8 cellular contexts compared by ENCODE assay signal in the genomic region with DNA sequence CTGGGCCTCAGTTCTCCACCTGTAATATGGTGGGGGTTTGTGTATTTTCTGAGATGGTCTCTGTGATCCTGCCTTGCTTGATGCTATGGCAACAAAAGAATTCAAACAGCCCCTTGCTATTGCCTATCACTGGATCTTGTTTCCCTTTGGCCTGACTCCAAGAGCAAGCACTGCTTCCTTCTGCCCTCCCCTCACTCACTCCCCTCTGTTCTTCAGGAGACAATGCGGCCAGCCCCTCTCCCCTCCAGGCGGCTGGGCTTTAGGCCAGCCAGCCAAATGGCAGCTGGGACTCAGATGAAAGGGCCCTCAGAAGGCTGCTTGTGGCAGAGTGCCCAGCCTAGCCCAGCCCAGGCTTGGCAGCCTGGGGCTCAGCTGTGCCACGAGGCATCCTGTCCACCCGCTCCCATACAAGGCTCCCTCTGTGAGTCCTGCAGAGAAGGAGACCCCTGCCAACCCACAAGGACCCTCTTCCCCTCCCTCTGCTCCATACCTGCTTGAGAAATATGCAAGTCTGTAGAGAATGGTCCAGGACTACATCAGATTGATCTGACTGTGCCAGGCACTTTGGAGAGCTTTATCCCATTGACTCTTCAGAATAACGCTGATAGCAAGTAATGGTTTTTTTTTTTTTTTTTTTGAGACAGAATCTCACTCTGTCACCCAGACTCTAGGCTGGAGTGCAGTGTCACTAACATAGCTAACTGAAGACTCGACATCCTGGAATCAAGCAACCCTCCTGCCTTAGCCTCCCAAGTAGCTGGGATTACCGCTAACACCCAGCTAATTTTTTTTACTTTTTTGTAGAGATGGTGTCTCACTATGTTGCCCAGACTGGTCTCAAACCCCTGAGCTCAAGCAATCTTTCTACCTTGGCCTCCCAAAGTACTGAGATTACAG. TPM values are rescaled to one million over a fixed set of nuclear protein-coding genes. Genes with fewer than 3 reads are reported as not detected.
DNase-seq lines count a peak whose midpoint lies in the region; ATAC-seq, FAIRE-seq and TF ChIP-seq lines count a peak whose summit lies in the region.

No MANE protein-coding gene starts in this region.

- H2BK5ac ChIP-seq in neuronal stem cell (ENCODE audit: low read length) = no peak overlapping the region

- no peak overlapping the region for H3K4me2 ChIP-seq in GM23248 (ENCODE audit: unreplicated experiment)
- H3K4me2 ChIP-seq in endothelial cell of umbilical vein (ENCODE audit: insufficient read depth, low read length) = no peak overlapping the region
- no peak overlapping the region for H3K4me2 ChIP-seq in neuronal stem cell (ENCODE audit: insufficient read depth, low read length, poor library complexity, severe bottlenecking)

- intact Hi-C loops in endothelial cell of umbilical vein (cut with micrococcal nuclease) = loop anchor here (2.0 kb wide), 2 partner anchors 16 to 36 kb away; partner anchors contain the start of gene INTS4
- intact Hi-C loops in esophagus muscularis mucosa (cut with DNase I) = no loop called here
- intact Hi-C loops in activated CD4-positive, alpha-beta memory T cell treated with anti-CD3 and anti-CD28 coated beads for 36 hours (cut with micrococcal nuclease) = no loop called here

- no peak for TF ChIP-seq EP300 in esophagus muscularis mucosa (IDR thresholded peaks at IDR 0.05)

- no peaks in the 10 kb centered on the region for H3K79me1 ChIP-seq in neuronal stem cell (ENCODE audit: low read depth, low read length)

- no peak overlapping the region for H4K91ac ChIP-seq in neuronal stem cell (ENCODE audit: low read depth, low read length, poor library complexity)

- dilution Hi-C loops in endothelial cell of umbilical vein (cut with MboI; ENCODE audit: extremely low pct_ligation_motif_present, low sequenced_read_pairs) = no loop called here

- TF ChIP-seq POLR2A in endothelial cell of umbilical vein (IDR thresholded peaks at IDR 0.05; ENCODE audit: low read depth, low read length) = no peak
- TF ChIP-seq POLR2A in esophagus muscularis mucosa (IDR thresholded peaks at IDR 0.05; ENCODE audit: low read depth) = no peak

- H3K27ac ChIP-seq in GM23248 (no peak overlapping the region), endothelial cell of umbilical vein (ENCODE audit: insufficient read depth, low read depth, low read length) (peak overlapping the region; percentile 40), neuronal stem cell (replicated peaks; ENCODE audit: low read length) (no peak overlapping the region), esophagus muscularis mucosa (replicated peaks in 1 of 4) (no peak overlapping the region)

- H3K9me3 Mint-ChIP-seq in activated CD4-positive, alpha-beta memory T cell treated with anti-CD3 and anti-CD28 coated beads for 36 hours = peaks cover 2% of the 10 kb centered on the region

- no peaks in the 10 kb centered on the region for H3K27me3 ChIP-seq in GM23248 (replicated peaks; ENCODE audit: insufficient read depth)
- H3K27me3 ChIP-seq in endothelial cell of umbilical vein (ENCODE audit: control insufficient read depth in 2 of 2, insufficient read depth in 2 of 2, low read length in 2 of 2) = no peaks in the 10 kb centered on the region
- H3K27me3 ChIP-seq in neuronal stem cell (ENCODE audit: control insufficient read depth in 3 of 3, insufficient read depth in 3 of 3, low read depth in 1 of 3, low read length in 3 of 3) = no peaks in the 10 kb centered on the region
- H3K27me3 ChIP-seq in esophagus muscularis mucosa = no peaks in the 10 kb centered on the region

- BruUV-seq in endothelial cell of umbilical vein (replicated peaks; lab: Mats Ljungman, UMichigan) = no TSS peak

- no peak overlapping the region for H3K4ac ChIP-seq in neuronal stem cell (ENCODE audit: low read length)

- H3K27ac Mint-ChIP-seq in activated CD4-positive, alpha-beta memory T cell treated with anti-CD3 and anti-CD28 coated beads for 36 hours = no peak overlapping the region

- H2AFZ ChIP-seq in GM23248 (0 out of 2 replicates have a peak overlapping the region, but pooled peaks have one; percentile 40), endothelial cell of umbilical vein (ENCODE audit: low read depth, low read length) (peak overlapping the region; percentile 10), neuronal stem cell (ENCODE audit: low read length) (peak overlapping the region; percentile 90)

- H3K36me3 ChIP-seq in GM23248 (ENCODE audit: low read depth) (no peaks in the 10 kb centered on the region), endothelial cell of umbilical vein (ENCODE audit: control insufficient read depth in 2 of 2, extremely low read depth in 1 of 2, insufficient read depth in 2 of 2, low read length in 2 of 2) (no peaks in the 10 kb centered on the region), neuronal stem cell (replicated peaks in 1 of 2; ENCODE audit: control insufficient read depth in 2 of 2, insufficient read depth in 2 of 2, low read length in 2 of 2) (no peaks in the 10 kb centered on the region), esophagus muscularis mucosa (no peaks in the 10 kb centered on the region)

- H3K79me2 ChIP-seq in GM23248 (ENCODE audit: insufficient read depth) (no peaks in the 10 kb centered on the region), endothelial cell of umbilical vein (ENCODE audit: control insufficient read depth, insufficient read depth, low read length) (no peaks in the 10 kb centered on the region)

- no peaks in the 10 kb centered on the region for H3K9me1 ChIP-seq in endothelial cell of umbilical vein (replicated peaks; ENCODE audit: control insufficient read depth, extremely low read depth, insufficient read depth, low read length)

- H3K9me3 ChIP-seq in GM23248 (ENCODE audit: low read depth) = no peaks in the 10 kb centered on the region
- H3K9me3 ChIP-seq in endothelial cell of umbilical vein (replicated peaks; ENCODE audit: control insufficient read depth, insufficient read depth, low read length) = no peaks in the 10 kb centered on the region
- H3K9me3 ChIP-seq in neuronal stem cell (replicated peaks in 1 of 2; ENCODE audit: control insufficient read depth in 2 of 2, insufficient read depth in 1 of 2, low read depth in 1 of 2, low read length in 2 of 2) = no peaks in the 10 kb centered on the region
- no peaks in the 10 kb centered on the region for H3K9me3 ChIP-seq in esophagus muscularis mucosa

- no peaks in the 10 kb centered on the region for H3K27me3 Mint-ChIP-seq in activated CD4-positive, alpha-beta memory T cell treated with anti-CD3 and anti-CD28 coated beads for 36 hours

- POLR2A ChIA-PET in endothelial cell of umbilical vein (lab: Charles Lee) = no interaction called here
- POLR2A ChIA-PET in activated CD4-positive, alpha-beta memory T cell treated with anti-CD3 and anti-CD28 coated beads for 36 hours (lab: Charles Lee) = no interaction called here

- no peaks in the 10 kb centered on the region for H3K4me1 Mint-ChIP-seq in activated CD4-positive, alpha-beta memory T cell treated with anti-CD3 and anti-CD28 coated beads for 36 hours (ENCODE audit: low read depth)

- no peak overlapping the region for H3K14ac ChIP-seq in neuronal stem cell (ENCODE audit: low read length)

- CTCF ChIA-PET in endothelial cell of umbilical vein (lab: Charles Lee) = interaction anchor here (0.7 to 4.3 kb wide), 6 partner anchors 10 to 287 kb away, joined by 3 to 34 read pairs (median 4); partner anchors contain the start of gene INTS4
- CTCF ChIA-PET in activated CD4-positive, alpha-beta memory T cell treated with anti-CD3 and anti-CD28 coated beads for 36 hours (lab: Charles Lee) = no interaction called here

- no peak overlapping the region for H3K9ac ChIP-seq in GM23248
- H3K9ac ChIP-seq in endothelial cell of umbilical vein (replicated peaks; ENCODE audit: extremely low read depth, insufficient read depth, low read length) = no peak overlapping the region
- H3K9ac ChIP-seq in neuronal stem cell (ENCODE audit: low read depth, low read length, poor library complexity) = no peak overlapping the region

- FAIRE-seq in endothelial cell of umbilical vein (lab: Jason Lieb, UNC) = peak; percentile 86

- no peak overlapping the region for H2BK120ac ChIP-seq in neuronal stem cell (ENCODE audit: low read depth, low read length)

- no peaks in the 10 kb centered on the region for H3K9me2 ChIP-seq in GM23248 (ENCODE audit: insufficient read depth)

- no peak overlapping the region for H3K4me3 Mint-ChIP-seq in activated CD4-positive, alpha-beta memory T cell treated with anti-CD3 and anti-CD28 coated beads for 36 hours

- H4K20me1 ChIP-seq in GM23248 (ENCODE audit: insufficient read depth) (no peaks in the 10 kb centered on the region), endothelial cell of umbilical vein (replicated peaks; ENCODE audit: control insufficient read depth, extremely low read depth, insufficient read depth, low read length) (no peaks in the 10 kb centered on the region)

- no peak for ATAC-seq in HG03135 (IDR thresholded peaks at IDR 0.05; ENCODE audit: unreplicated experiment)
- ATAC-seq in GM19467 (IDR thresholded peaks at IDR 0.05; ENCODE audit: unreplicated experiment) = no peak

- TF ChIP-seq CTCF in endothelial cell of umbilical vein (IDR thresholded peaks at IDR 0.05; ENCODE audit: extremely low read depth in 1 of 2, insufficient read depth in 1 of 2, low read depth in 1 of 2, low read length in 2 of 2) = no peak
- no peak for TF ChIP-seq CTCF in esophagus muscularis mucosa (IDR thresholded peaks at IDR 0.05)

- H3K18ac ChIP-seq in neuronal stem cell (ENCODE audit: low read length) = no peak overlapping the region

- peaks cover 8% of the 10 kb centered on the region for H3K4me1 ChIP-seq in GM23248 (ENCODE audit: insufficient read depth)
- peaks cover 13% of the 10 kb centered on the region for H3K4me1 ChIP-seq in endothelial cell of umbilical vein (ENCODE audit: control insufficient read depth, extremely low read depth, insufficient read depth, low read length)
- H3K4me1 ChIP-seq in neuronal stem cell (ENCODE audit: control insufficient read depth in 2 of 2, insufficient read depth in 1 of 2, low read depth in 1 of 2, low read length in 2 of 2) = peaks cover 6 to 8% of the 10 kb centered on the region in 2 donors
- peaks cover 8 to 13% (median 10%) of the 10 kb centered on the region in 4 donors for H3K4me1 ChIP-seq in esophagus muscularis mucosa

- DNase-seq in GM23248 = peak; percentile 41
- DNase-seq in NCI-H69 (lab: John Stamatoyannopoulos, UW) = peak; percentile 100
- peak; percentile 96 for DNase-seq in endothelial cell of umbilical vein (ENCODE audit: low read depth, low spot score)
- DNase-seq in neuronal stem cell (ENCODE audit: low spot score) = no peak
- no peak for DNase-seq in esophagus muscularis mucosa (ENCODE audit: extremely low spot score)
- no peak for DNase-seq in activated CD4-positive, alpha-beta memory T cell treated with anti-CD3 and anti-CD28 coated beads for 36 hours

- H2BK12ac ChIP-seq in neuronal stem cell (ENCODE audit: low read length) = no peak overlapping the region

- no peak overlapping the region for H2BK15ac ChIP-seq in neuronal stem cell (ENCODE audit: low read length)

- no peak overlapping the region for H4K8ac ChIP-seq in neuronal stem cell (ENCODE audit: low read depth, low read length)

- H3F3A ChIP-seq in GM23248 (ENCODE audit: insufficient read depth) = no peaks in the 10 kb centered on the region

- no peak overlapping the region for H3K23ac ChIP-seq in neuronal stem cell (ENCODE audit: low read depth, low read length, poor library complexity)

- no peak overlapping the region for H2AK5ac ChIP-seq in neuronal stem cell (ENCODE audit: low read depth, low read length)

- no peaks in the 10 kb centered on the region for H3K36me3 Mint-ChIP-seq in activated CD4-positive, alpha-beta memory T cell treated with anti-CD3 and anti-CD28 coated beads for 36 hours

- WGBS in GM23248 (ENCODE audit: low coverage in 1 of 2, low lambda C conversion rate in 2 of 2, missing lambda C conversion rate in 2 of 2), 2 experiments = 11% methylated on average over 7 of the region's 7 CpGs
- WGBS in neuronal stem cell (ENCODE audit: extremely low coverage in 2 of 2, insufficient read length in 2 of 2, insufficient replicate concordance in 1 of 2), 2 donors = no CpG with 5 or more reads among the region's 7 CpGs
- 35% methylated on average over 6 of the region's 7 CpGs for WGBS in esophagus muscularis mucosa

- in situ Hi-C loops in GM23248 (cut with MboI) = no loop called here

- H3K4me3 ChIP-seq in GM23248 (no peak overlapping the region), endothelial cell of umbilical vein (replicated peaks in 1 of 3; ENCODE audit: insufficient read depth in 1 of 3, low read depth in 1 of 3, low read length in 3 of 3) (no peak overlapping the region), neuronal stem cell (ENCODE audit: low read length in 2 of 2) (no peak overlapping the region), esophagus muscularis mucosa (no peak overlapping the region)

RNA-seq across cellular contexts. Expression of gene KCTD14, which starts 7.6 kb away (rescaled TPM):
- 0.63 and 1.4 TPM in 2 replicates for total RNA-seq in GM23248 (2014; rRNA removed; shearing (Covaris generic))
- polyA plus RNA-seq in GM23248 (2016; fragmentation: Nextera tagmentation; extraction: Ambion mirVana) (0.85 and 1.0 TPM in 2 replicates), endothelial cell of umbilical vein (0.57 and 0.64 TPM in 2 replicates)
- total RNA-seq in endothelial cell of umbilical vein (1.1 and 1.8 TPM in 2 replicates), esophagus muscularis mucosa (1 to 10 TPM in 3 of 4 donors, under 1 TPM in 1; 0.83 to 2.6 (median 1.3) TPM)
- 0.90 and 0.97 TPM in 2 replicates for polyA plus RNA-seq in endothelial cell of umbilical vein (2011; cell fraction: cytosol; rRNA removed)
- polyA plus RNA-seq in endothelial cell of umbilical vein (2011; cell fraction: nucleus; rRNA removed) = 0.30 and 0.31 TPM in 2 replicates
- polyA plus RNA-seq in endothelial cell of umbilical vein (2012) = 0.61 and 0.70 TPM in 2 replicates
- 0.46 and 0.47 TPM in 2 replicates for polyA minus RNA-seq in endothelial cell of umbilical vein
- polyA minus RNA-seq in endothelial cell of umbilical vein (2011; cell fraction: cytosol; rRNA and poly(A)+ RNA removed) = not detected
- polyA minus RNA-seq in endothelial cell of umbilical vein (2011; cell fraction: nucleus; rRNA and poly(A)+ RNA removed) = 0.34 TPM in 1 of 2 replicates, not detected in the other
- 3.0 TPM for polyA plus RNA-seq in neuronal stem cell (2013, experiment 1 of 2)
- polyA plus RNA-seq in neuronal stem cell (2013, experiment 2 of 2) = 3.0 TPM
- under 1 TPM in 1 of 2 experiments, not detected in 1; 0.17 TPM for total RNA-seq in activated CD4-positive, alpha-beta memory T cell treated with anti-CD3 and anti-CD28 coated beads for 36 hours

RNA-seq across cellular contexts. Expression of gene THRSP, which starts 33.0 kb away (rescaled TPM):
- total RNA-seq in GM23248 (2014; rRNA removed; shearing (Covaris generic)) = not detected in 2 replicates
- not detected in 2 replicates for polyA plus RNA-seq in GM23248 (2016; fragmentation: Nextera tagmentation; extraction: Ambion mirVana)
- total RNA-seq in endothelial cell of umbilical vein = not detected in 2 replicates
- polyA plus RNA-seq in endothelial cell of umbilical vein = not detected in 2 replicates
- not detected in 2 replicates for polyA plus RNA-seq in endothelial cell of umbilical vein (2011; cell fraction: cytosol; rRNA removed)
- not detected in 2 replicates for polyA plus RNA-seq in endothelial cell of umbilical vein (2011; cell fraction: nucleus; rRNA removed)
- polyA plus RNA-seq in endothelial cell of umbilical vein (2012) = not detected in 2 replicates
- polyA minus RNA-seq in endothelial cell of umbilical vein = not detected in 2 replicates
- polyA minus RNA-seq in endothelial cell of umbilical vein (2011; cell fraction: cytosol; rRNA and poly(A)+ RNA removed) = not detected
- not detected in 2 replicates for polyA minus RNA-seq in endothelial cell of umbilical vein (2011; cell fraction: nucleus; rRNA and poly(A)+ RNA removed)
- not detected for polyA plus RNA-seq in neuronal stem cell (2013, experiment 1 of 2)
- not detected for polyA plus RNA-seq in neuronal stem cell (2013, experiment 2 of 2)
- total RNA-seq in esophagus muscularis mucosa = not detected
- total RNA-seq in activated CD4-positive, alpha-beta memory T cell treated with anti-CD3 and anti-CD28 coated beads for 36 hours = not detected

RNA-seq across cellular contexts. Expression of gene INTS4, which starts 36.2 kb away (rescaled TPM):
- total RNA-seq in GM23248 (2014; rRNA removed; shearing (Covaris generic)) = 27.3 and 29.3 TPM in 2 replicates
- polyA plus RNA-seq in GM23248 (2016; fragmentation: Nextera tagmentation; extraction: Ambion mirVana) (25.8 and 27.0 TPM in 2 replicates), endothelial cell of umbilical vein (28.0 and 29.2 TPM in 2 replicates)
- total RNA-seq in endothelial cell of umbilical vein (37.8 and 39.2 TPM in 2 replicates), esophagus muscularis mucosa (10 to 100 TPM; 13.3 to 34.1 (median 15.2) TPM)
- polyA plus RNA-seq in endothelial cell of umbilical vein (2011; cell fraction: cytosol; rRNA removed) = 21.8 and 24.2 TPM in 2 replicates
- 103 and 111 TPM in 2 replicates for polyA plus RNA-seq in endothelial cell of umbilical vein (2011; cell fraction: nucleus; rRNA removed)
- 27.5 and 27.8 TPM in 2 replicates for polyA plus RNA-seq in endothelial cell of umbilical vein (2012)
- polyA minus RNA-seq in endothelial cell of umbilical vein = 44.2 and 46.8 TPM in 2 replicates
- 18.3 TPM for polyA minus RNA-seq in endothelial cell of umbilical vein (2011; cell fraction: cytosol; rRNA and poly(A)+ RNA removed)
- polyA minus RNA-seq in endothelial cell of umbilical vein (2011; cell fraction: nucleus; rRNA and poly(A)+ RNA removed) = 68.0 and 97.6 TPM in 2 replicates
- polyA plus RNA-seq in neuronal stem cell (2013, experiment 1 of 2) = 21.9 TPM
- polyA plus RNA-seq in neuronal stem cell (2013, experiment 2 of 2) = 20.9 TPM
- 10 to 100 TPM; 53.5 to 55.3 TPM for total RNA-seq in activated CD4-positive, alpha-beta memory T cell treated with anti-CD3 and anti-CD28 coated beads for 36 hours

RNA-seq across cellular contexts. Expression of gene NDUFC2, which starts 49.0 kb away (rescaled TPM):
- 69.0 and 86.6 TPM in 2 replicates for total RNA-seq in GM23248 (2014; rRNA removed; shearing (Covaris generic))
- polyA plus RNA-seq in GM23248 (2016; fragmentation: Nextera tagmentation; extraction: Ambion mirVana) (462 and 471 TPM in 2 replicates), endothelial cell of umbilical vein (318 and 375 TPM in 2 replicates)
- total RNA-seq in endothelial cell of umbilical vein (226 and 236 TPM in 2 replicates), esophagus muscularis mucosa (100 to 1,000 TPM in 2 of 4 donors, 10 to 100 TPM in 2; 65.1 to 116 (median 91.1) TPM)
- 169 and 199 TPM in 2 replicates for polyA plus RNA-seq in endothelial cell of umbilical vein (2011; cell fraction: cytosol; rRNA removed)
- 42.3 and 49.2 TPM in 2 replicates for polyA plus RNA-seq in endothelial cell of umbilical vein (2011; cell fraction: nucleus; rRNA removed)
- polyA plus RNA-seq in endothelial cell of umbilical vein (2012) = 312 and 360 TPM in 2 replicates
- 37.0 and 38.1 TPM in 2 replicates for polyA minus RNA-seq in endothelial cell of umbilical vein
- 82.0 TPM for polyA minus RNA-seq in endothelial cell of umbilical vein (2011; cell fraction: cytosol; rRNA and poly(A)+ RNA removed)
- polyA minus RNA-seq in endothelial cell of umbilical vein (2011; cell fraction: nucleus; rRNA and poly(A)+ RNA removed) = 12.7 and 20.0 TPM in 2 replicates
- 290 TPM for polyA plus RNA-seq in neuronal stem cell (2013, experiment 1 of 2)
- 288 TPM for polyA plus RNA-seq in neuronal stem cell (2013, experiment 2 of 2)
- 100 to 1,000 TPM; 209 to 230 TPM for total RNA-seq in activated CD4-positive, alpha-beta memory T cell treated with anti-CD3 and anti-CD28 coated beads for 36 hours

Comparison
In these comparisons a context has a peak if more than half of its experiments do, and no peak if none do; other contexts are left out.
1. DNase-seq: peak in GM23248 (single experiment), NCI-H69 (single experiment) and endothelial cell of umbilical vein (single experiment); none in neuronal stem cell (single experiment), esophagus muscularis mucosa (single experiment) and activated CD4-positive, alpha-beta memory T cell treated with anti-CD3 and anti-CD28 coated beads for 36 hours (single experiment).
2. H2AFZ ChIP-seq: peak in every context shown above with its lines; median percentile 90 in neuronal stem cell; 40 in GM23248; 10 in endothelial cell of umbilical vein.